ENCODE assay signal across 8 cellular contexts in the genomic region with DNA sequence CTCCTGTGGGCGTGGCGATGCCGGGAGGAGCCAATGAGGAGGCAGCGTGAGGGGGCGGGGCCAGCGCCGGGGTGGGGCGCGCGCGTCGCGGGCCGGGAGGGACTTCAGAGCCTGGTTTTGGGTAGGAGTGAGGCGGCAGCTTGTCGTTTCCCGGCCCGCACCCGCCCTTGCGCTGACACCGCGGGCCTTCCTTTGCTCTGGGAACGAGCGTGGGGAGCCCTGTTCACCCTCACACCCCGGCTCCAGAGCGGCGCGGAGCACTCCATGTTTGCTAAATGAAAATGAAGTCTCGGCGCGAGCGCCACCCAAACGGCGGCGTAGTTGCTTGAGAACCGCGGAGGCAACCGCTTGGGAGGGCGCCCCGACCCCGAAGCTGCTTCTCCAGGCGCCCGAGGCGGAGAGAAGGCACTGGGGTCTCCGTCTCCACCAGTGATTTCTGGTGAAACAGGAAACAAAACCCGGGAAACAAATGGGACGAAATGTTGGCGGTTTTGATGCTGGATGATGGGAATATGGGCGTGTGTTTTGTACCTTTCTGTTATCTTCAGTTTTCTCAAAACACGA. TPM values are rescaled to one million over a fixed set of nuclear protein-coding genes. Genes with fewer than 3 reads are reported as not detected.
DNase-seq lines count a peak whose midpoint lies in the region; ATAC-seq, FAIRE-seq and TF ChIP-seq lines count a peak whose summit lies in the region.

No MANE protein-coding gene starts in this region.

- H3K27ac ChIP-seq in CD4-positive, alpha-beta T cell (ENCODE audit: low read depth, low read length) = peak overlapping the region; percentile 55
- H3K27ac ChIP-seq in cingulate gyrus (ENCODE audit: low read depth, low read length) = peak overlapping the region; percentile 51

- H3K9me3 ChIP-seq in CD4-positive, alpha-beta T cell (ENCODE audit: control insufficient read depth, low read length) = no peaks in the 10 kb centered on the region
- H3K9me3 ChIP-seq in Loucy (ENCODE audit: insufficient read depth, low read depth, low read length) = no peaks in the 10 kb centered on the region

- peak overlapping the region; percentile 82 for H3K4me3 ChIP-seq in Loucy (ENCODE audit: low read length, poor library complexity, severe bottlenecking)

- H3K9ac ChIP-seq in Loucy (ENCODE audit: low read depth, low read length, poor library complexity, severe bottlenecking) = peak overlapping the region; percentile 70

- H3K4me1 ChIP-seq in Loucy (ENCODE audit: insufficient read depth, low read length, poor library complexity, severe bottlenecking) = peaks cover 23% of the 10 kb centered on the region

- POLR2A ChIA-PET in CD4-positive, alpha-beta T cell (lab: Charles Lee) = interaction anchor here (0.5 to 5.1 kb wide), 28 partner anchors 11 to 455 kb away, joined by 3 to 156 read pairs (median 6); a partner anchor contains a TSS

- peak overlapping the region; percentile 93 for H3K27ac Mint-ChIP-seq in CD4-positive, alpha-beta T cell
- peak overlapping the region; percentile 90 to 94 for H3K27ac Mint-ChIP-seq in natural killer cell treated with Interleukin-12 subunit alpha and Interleukin-12 subunit beta and Interleukin-15 and Interleukin-18, amount 100 ng/mL, for 72 hours

- peak overlapping the region; percentile 81 for H2AFZ ChIP-seq in Loucy (ENCODE audit: low read length)

- H3F3A ChIP-seq in Loucy (ENCODE audit: low read depth) = no peaks in the 10 kb centered on the region

- DNase-seq in CD4-positive, alpha-beta T cell = no peak
- DNase-seq in natural killer cell treated with Interleukin-12 subunit alpha and Interleukin-12 subunit beta and Interleukin-15 and Interleukin-18, amount 100 ng/mL, for 72 hours (ENCODE audit: low spot score) = no peak
- no peak for DNase-seq in NCI-H1694 treated with DMSO at 0.1 percent for 48 hours (lab: John Stamatoyannopoulos, UW)
- DNase-seq in urothelium cell line (ENCODE audit: low spot score) = no peak

- no peaks in the 10 kb centered on the region for H3K27me3 Mint-ChIP-seq in CD4-positive, alpha-beta T cell
- H3K27me3 Mint-ChIP-seq in natural killer cell treated with Interleukin-12 subunit alpha and Interleukin-12 subunit beta and Interleukin-15 and Interleukin-18, amount 100 ng/mL, for 72 hours = peaks cover 2 to 6% of the 10 kb centered on the region in 2 donors

- ATAC-seq in CD4-positive, alpha-beta T cell (ENCODE audit: poor library complexity) = no peak
- peak; percentile 17 for ATAC-seq in GM21390 (IDR thresholded peaks at IDR 0.05; ENCODE audit: unreplicated experiment)
- ATAC-seq in natural killer cell treated with Interleukin-12 subunit alpha and Interleukin-12 subunit beta and Interleukin-15 and Interleukin-18, amount 100 ng/mL, for 72 hours = no peak
- no peak for ATAC-seq in HG03159 (IDR thresholded peaks at IDR 0.05; ENCODE audit: unreplicated experiment)

- H3K9me3 Mint-ChIP-seq in CD4-positive, alpha-beta T cell = no peaks in the 10 kb centered on the region
- H3K9me3 Mint-ChIP-seq in natural killer cell treated with Interleukin-12 subunit alpha and Interleukin-12 subunit beta and Interleukin-15 and Interleukin-18, amount 100 ng/mL, for 72 hours = no peaks in the 10 kb centered on the region

- peaks cover 59% of the 10 kb centered on the region for H3K4me1 Mint-ChIP-seq in CD4-positive, alpha-beta T cell (ENCODE audit: low read depth)
- peaks cover 32 to 57% of the 10 kb centered on the region in 2 donors for H3K4me1 Mint-ChIP-seq in natural killer cell treated with Interleukin-12 subunit alpha and Interleukin-12 subunit beta and Interleukin-15 and Interleukin-18, amount 100 ng/mL, for 72 hours (ENCODE audit: low read depth in 2 of 2)

- no peaks in the 10 kb centered on the region for H3K27me3 ChIP-seq in CD4-positive, alpha-beta T cell (ENCODE audit: control insufficient read depth, insufficient read depth, low read length)
- no peaks in the 10 kb centered on the region for H3K27me3 ChIP-seq in Loucy (ENCODE audit: insufficient read depth, low read length, poor library complexity, severe bottlenecking)

- H4K20me1 ChIP-seq in Loucy (ENCODE audit: insufficient read depth, low read length, poor library complexity, severe bottlenecking) = peaks cover 44% of the 10 kb centered on the region

- peaks cover 33% of the 10 kb centered on the region for H3K79me2 ChIP-seq in Loucy (ENCODE audit: insufficient read depth, low read length)

- peaks cover 31% of the 10 kb centered on the region for H3K36me3 Mint-ChIP-seq in CD4-positive, alpha-beta T cell (ENCODE audit: low read depth)
- peaks cover 6% of the 10 kb centered on the region for H3K36me3 Mint-ChIP-seq in natural killer cell treated with Interleukin-12 subunit alpha and Interleukin-12 subunit beta and Interleukin-15 and Interleukin-18, amount 100 ng/mL, for 72 hours

- peaks cover 8% of the 10 kb centered on the region for H3K36me3 ChIP-seq in Loucy (ENCODE audit: insufficient read depth, low read length)

- intact Hi-C loops in CD4-positive, alpha-beta T cell (cut with DNase I, micrococcal nuclease) = loop anchor here (1.0 to 2.0 kb wide), 4 partner anchors 81 to 428 kb away; a partner anchor contains a TSS

- TF ChIP-seq CTCF in CD4-positive, alpha-beta T cell (IDR thresholded peaks at IDR 0.05) = no peak
- peak; percentile 23; the same call in 1 of the 2 replicates for TF ChIP-seq CTCF in Loucy (conservative IDR thresholded peaks at IDR 0.05; ENCODE audit: low read length)

- no peaks in the 10 kb centered on the region for H3K9me2 ChIP-seq in Loucy (replicated peaks; ENCODE audit: low read depth, low read length)

- peak overlapping the region; percentile 97 for H3K4me3 Mint-ChIP-seq in CD4-positive, alpha-beta T cell
- H3K4me3 Mint-ChIP-seq in natural killer cell treated with Interleukin-12 subunit alpha and Interleukin-12 subunit beta and Interleukin-15 and Interleukin-18, amount 100 ng/mL, for 72 hours = peak overlapping the region; percentile 94

- CTCF ChIA-PET in CD4-positive, alpha-beta T cell (lab: Charles Lee) = interaction anchor here (0.6 to 5.2 kb wide), 8 partner anchors 11 to 348 kb away, joined by 3 to 55 read pairs (median 4); a partner anchor contains a TSS

- FAIRE-seq in urothelium cell line (lab: Jason Lieb, UNC) = no peak

- H3K4me2 ChIP-seq in Loucy (ENCODE audit: low read depth, low read length, poor library complexity, severe bottlenecking) = peak overlapping the region; percentile 86

RNA-seq across cellular contexts. Expression of a gene that starts 0.5 kb away (rescaled TPM):
- total RNA-seq in CD4-positive, alpha-beta T cell = 10 to 100 TPM; 55.6 to 58.6 TPM
- total RNA-seq in natural killer cell treated with Interleukin-12 subunit alpha and Interleukin-12 subunit beta and Interleukin-15 and Interleukin-18, amount 100 ng/mL, for 72 hours = 10 to 100 TPM; 71.0 to 73.6 TPM

RNA-seq across cellular contexts. Expression of a gene that starts 25.2 kb away (rescaled TPM):
- 10 to 100 TPM; 41.5 to 44.6 TPM for total RNA-seq in CD4-positive, alpha-beta T cell
- total RNA-seq in natural killer cell treated with Interleukin-12 subunit alpha and Interleukin-12 subunit beta and Interleukin-15 and Interleukin-18, amount 100 ng/mL, for 72 hours = 10 to 100 TPM; 15.8 to 16.9 TPM
